10 cellular contexts compared by ENCODE assay signal in genomic region chr17:27247071-27247957, GRCh38. TPM values are rescaled to one million over a fixed set of nuclear protein-coding genes. Genes with fewer than 3 reads are reported as not detected.
DNase-seq lines count a peak whose midpoint lies in the region; ATAC-seq, FAIRE-seq and TF ChIP-seq lines count a peak whose summit lies in the region.
"Had no signal": no experiment of that assay in that cellular context is flagged by ENCODE, and none has a peak within 500 bp of the region (broad histone marks: within the 10 kb centered on the region; RNA-seq: fewer than 3 reads in every experiment).

No MANE protein-coding gene starts in this region.

- POLR2A ChIA-PET in A549 (lab: Yijun Ruan, JAX): interaction anchor here (3.9 kb wide), 1 partner anchor 47 kb away, joined by 57 read pairs; the partner anchor contains the start of gene WSB1

- peaks cover 48% of the 10 kb centered on the region for H3K4me1 ChIP-seq in A549

- TF ChIP-seq POLR2A in A549 (IDR thresholded peaks at IDR 0.05; ENCODE audit: low read length): no peak
- TF ChIP-seq POLR2A in lower leg skin (IDR thresholded peaks at IDR 0.05): no peak

- WGBS in A549 (ENCODE audit: missing lambda C conversion rate): 3% methylated on average over 7 of the region's 7 CpGs
- WGBS in lower leg skin, 2 donors: 28% methylated on average over 7 of the region's 7 CpGs

- CTCF ChIA-PET in A549 (lab: Yijun Ruan, JAX): interaction anchor here (0.5 to 4.9 kb wide), 9 partner anchors 9 to 405 kb away, joined by 3 to 100 read pairs (median 3); partner anchors contain the start of gene WSB1

- DNase-seq in A549 (ENCODE audit: low read depth in 1 of 2, low spot score in 1 of 2): peak; percentile 84 to 95
- DNase-seq in NCI-H2029 (lab: John Stamatoyannopoulos, UW): peak; percentile 94
- DNase-seq in cerebellum (ENCODE audit: low spot score): peak; percentile 65
- DNase-seq in lower leg skin (ENCODE audit: low spot score in 2 of 2): peak; percentile 88 to 92
- no peak for DNase-seq in NOMO-1 (lab: John Stamatoyannopoulos, UW; ENCODE audit: unreplicated experiment in 2 of 2)
- DNase-seq in HuH-7 (ENCODE audit: low spot score): no peak
- no peak for DNase-seq in stimulated activated CD4-positive, alpha-beta T cell treated with anti-CD3 and anti-CD28 coated beads, Interleukin-1b, Interleukin-23, amount 100 ng/mL, for 48 hours
- DNase-seq: activated CD8-positive, alpha-beta T cell treated with anti-CD3 and anti-CD28 coated beads for 36 hours had no signal

- peaks cover 17% of the 10 kb centered on the region; the same call in 2 of the 3 replicates for H3K9me3 ChIP-seq in A549

- no peak overlapping the region for H3K4me3 ChIP-seq in A549
- no peak overlapping the region for H3K4me3 ChIP-seq in lower leg skin (ENCODE audit: low read depth, poor library complexity, severe bottlenecking)
- H3K4me3 ChIP-seq: BLaER1 treated with 17β-estradiol and CSF1 and Interleukin-3, amounts not matched to agents 10 nM and 100 nM had no signal

- ATAC-seq in A549 (peak; percentile 81 to 82), GM21390 (IDR thresholded peaks at IDR 0.05; ENCODE audit: unreplicated experiment) (no peak)
- ATAC-seq: activated CD8-positive, alpha-beta T cell treated with anti-CD3 and anti-CD28 coated beads for 36 hours had no signal

- peak overlapping the region; percentile 72 to 78 for H3K27ac ChIP-seq in A549

- peak overlapping the region; percentile 66 for H3K4me2 ChIP-seq in A549

- TF ChIP-seq EP300 in A549 (IDR thresholded peaks at IDR 0.05): peak; percentile 73; a peak in 3 of 5 replicates

- intact Hi-C loops in lower leg skin (cut with DNase I; ENCODE audit: low total_unique reads): loop anchor here (10.0 kb wide), 1 partner anchor 47 kb away; the partner anchor contains the start of gene WSB1

- FAIRE-seq in A549 (lab: Jason Lieb, UNC): peak; percentile 86

- no peak; a peak in 1 of 5 replicates for TF ChIP-seq RAD21 in A549 (conservative IDR thresholded peaks at IDR 0.05 in 1 of 2, IDR thresholded peaks at IDR 0.05 in 1 of 2)

- TF ChIP-seq CTCF in A549 (IDR thresholded peaks at IDR 0.05): no peak
- no peak for TF ChIP-seq CTCF in lower leg skin (IDR thresholded peaks at IDR 0.05)

TF ChIP-seq in A549, 52 proteins besides CTCF, POLR2A, EP300 and RAD21:
- TF ChIP-seq, protein P1, sequence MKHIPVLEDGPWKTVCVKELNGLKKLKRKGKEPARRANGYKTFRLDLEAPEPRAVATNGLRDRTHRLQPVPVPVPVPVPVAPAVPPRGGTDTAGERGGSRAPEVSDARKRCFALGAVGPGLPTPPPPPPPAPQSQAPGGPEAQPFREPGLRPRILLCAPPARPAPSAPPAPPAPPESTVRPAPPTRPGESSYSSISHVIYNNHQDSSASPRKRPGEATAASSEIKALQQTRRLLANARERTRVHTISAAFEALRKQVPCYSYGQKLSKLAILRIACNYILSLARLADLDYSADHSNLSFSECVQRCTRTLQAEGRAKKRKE (CRISPR knock-in tag; IDR thresholded peaks at IDR 0.05; ENCODE audit: low read depth): no peak
- peak; percentile 63; the same call in 1 of the 2 replicates for TF ChIP-seq MYC (IDR thresholded peaks at IDR 0.05; ENCODE audit: borderline replicate concordance, low read length)
- peak; percentile 44; the same call in 2 of the 3 replicates for TF ChIP-seq SMC3 (IDR thresholded peaks at IDR 0.05)
- TF ChIP-seq, protein P2, sequence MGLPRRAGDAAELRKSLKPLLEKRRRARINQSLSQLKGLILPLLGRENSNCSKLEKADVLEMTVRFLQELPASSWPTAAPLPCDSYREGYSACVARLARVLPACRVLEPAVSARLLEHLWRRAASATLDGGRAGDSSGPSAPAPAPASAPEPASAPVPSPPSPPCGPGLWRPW (IDR thresholded peaks at IDR 0.05): 0 out of 2 replicates have a peak, but pooled peaks have one; percentile 28
- TF ChIP-seq GATA3 (IDR thresholded peaks at IDR 0.05; ENCODE audit: borderline replicate concordance): peak; percentile 91
- TF ChIP-seq JUN (IDR thresholded peaks at IDR 0.05): peak; percentile 72 to 87; a peak in 3 of 5 replicates
- TF ChIP-seq MAX (IDR thresholded peaks at IDR 0.05): peak; percentile 49
- peak; percentile 53 to 72; a peak in 3 of 4 replicates for TF ChIP-seq CEBPB (IDR thresholded peaks at IDR 0.05)
- TF ChIP-seq BCL3 (IDR thresholded peaks at IDR 0.05): peak; percentile 92; the same call in 2 of the 3 replicates
- no peak for TF ChIP-seq ZSCAN20 (CRISPR knock-in tag; IDR thresholded peaks at IDR 0.05)
- TF ChIP-seq JUNB (IDR thresholded peaks at IDR 0.05): peak; percentile 72; the same call in 1 of the 2 replicates
- no peak for TF ChIP-seq FOSL2 (IDR thresholded peaks at IDR 0.05)
- peak; percentile 78 for TF ChIP-seq FOSL2 (CRISPR knock-in tag; IDR thresholded peaks at IDR 0.05)
- peak; percentile 6 for TF ChIP-seq ZFP36 (IDR thresholded peaks at IDR 0.05; ENCODE audit: borderline replicate concordance, partially characterized antibody)
- no peak; the same call in 1 of the 2 replicates for TF ChIP-seq HEYL (CRISPR knock-in tag; IDR thresholded peaks at IDR 0.05)
- TF ChIP-seq, protein P3, sequence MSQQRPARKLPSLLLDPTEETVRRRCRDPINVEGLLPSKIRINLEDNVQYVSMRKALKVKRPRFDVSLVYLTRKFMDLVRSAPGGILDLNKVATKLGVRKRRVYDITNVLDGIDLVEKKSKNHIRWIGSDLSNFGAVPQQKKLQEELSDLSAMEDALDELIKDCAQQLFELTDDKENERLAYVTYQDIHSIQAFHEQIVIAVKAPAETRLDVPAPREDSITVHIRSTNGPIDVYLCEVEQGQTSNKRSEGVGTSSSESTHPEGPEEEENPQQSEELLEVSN (IDR thresholded peaks at IDR 0.05; ENCODE audit: borderline replicate concordance, low read depth): no peak

RNA-seq across cellular contexts. Expression of gene WSB1, which starts 46.6 kb away (rescaled TPM):
- polyA plus RNA-seq in A549 (2011; rRNA removed): 107 and 111 TPM in 2 replicates
- polyA plus RNA-seq in A549 (2012; cell fraction: cytosol; rRNA removed): 81.8 and 97.0 TPM in 2 replicates
- polyA plus RNA-seq in A549 (2012; cell fraction: nucleus; rRNA removed): 137 and 157 TPM in 2 replicates
- 41.1 to 50.7 TPM (median 46.0 TPM) in 3 replicates for polyA plus RNA-seq in A549 (2017; fragmentation: RNase III; extraction: RNeasy Plus Mini Kit Qiagen cat#74134 plus additional on column Dnase treatment)
- polyA minus RNA-seq in A549 (2011; rRNA and poly(A)+ RNA removed): 31.2 and 45.5 TPM in 2 replicates
- total RNA-seq in cerebellum: 340 TPM
- total RNA-seq in lower leg skin: 100 to 1,000 TPM in 1 of 4 donors, 10 to 100 TPM in 3; 33.1 to 105 (median 55.6) TPM

Comparison
In these comparisons a context has a peak if more than half of its experiments do, and no peak if none do; other contexts are left out.
1. DNase-seq: peak in A549 (2 of 2), NCI-H2029 (single experiment), cerebellum (single experiment) and lower leg skin (2 of 2); none in NOMO-1 (0 of 2), HuH-7 (single experiment) and stimulated activated CD4-positive, alpha-beta T cell treated with anti-CD3 and anti-CD28 coated beads, Interleukin-1b, Interleukin-23, amount 100 ng/mL, for 48 hours (single experiment).